ENCODE assay signal across 14 cellular contexts in genomic region chr12:120079352-120080042, GRCh38. TPM values are rescaled to one million over a fixed set of nuclear protein-coding genes. Genes with fewer than 3 reads are reported as not detected.
DNase-seq lines count a peak whose midpoint lies in the region; ATAC-seq, FAIRE-seq and TF ChIP-seq lines count a peak whose summit lies in the region.
"Had no signal": no experiment of that assay in that cellular context is flagged by ENCODE, and none has a peak within 500 bp of the region (broad histone marks: within the 10 kb centered on the region; RNA-seq: fewer than 3 reads in every experiment).

No MANE protein-coding gene starts in this region.

- H4K20me1 ChIP-seq in keratinocyte (ENCODE audit: control insufficient read depth, extremely low read depth, insufficient read depth, low read length): no peaks in the 10 kb centered on the region

- H3K4me1 ChIP-seq in keratinocyte (ENCODE audit: control insufficient read depth, extremely low read depth, insufficient read depth, low read length): peaks cover 18% of the 10 kb centered on the region
- H3K4me1 ChIP-seq: HAP-1, uterus had no signal

- dilution Hi-C loops in keratinocyte (cut with MboI; ENCODE audit: extremely low pct_ligation_motif_present, low sequenced_read_pairs): no loop called here

- H3K9me3 ChIP-seq in keratinocyte (ENCODE audit: control insufficient read depth, low read depth, low read length): no peaks in the 10 kb centered on the region
- H3K9me3 ChIP-seq: HAP-1, uterus had no signal

- H3K9ac ChIP-seq in keratinocyte (ENCODE audit: control insufficient read depth, extremely low read depth, insufficient read depth, low read length): peak overlapping the region; percentile 26

- peak overlapping the region in 1 of 3 experiments; percentile 11 for H3K4me3 ChIP-seq in keratinocyte (ENCODE audit: control insufficient read depth in 2 of 3, extremely low read depth in 1 of 3, insufficient read depth in 2 of 3, low read depth in 1 of 3, low read length in 3 of 3)
- H3K4me3 ChIP-seq: HAP-1, SK-N-MC, uterus had no signal

- no peaks in the 10 kb centered on the region for H3K36me3 ChIP-seq in keratinocyte (ENCODE audit: control insufficient read depth in 2 of 2, extremely low read depth in 1 of 2, insufficient read depth in 2 of 2, low read length in 2 of 2)
- H3K36me3 ChIP-seq: HAP-1, uterus had no signal

- H3K36me3 Mint-ChIP-seq in Calu3 (ENCODE audit: insufficient read depth, unreplicated experiment): peaks cover 6% of the 10 kb centered on the region

- H3K27me3 ChIP-seq in keratinocyte (ENCODE audit: control insufficient read depth, extremely low read depth, insufficient read depth, low read length): no peaks in the 10 kb centered on the region
- H3K27me3 ChIP-seq: uterus had no signal

- peak; percentile 88 for FAIRE-seq in keratinocyte (lab: Jason Lieb, UNC)
- FAIRE-seq: GM19239 had no signal

- peak overlapping the region; percentile 99 for H3K27ac ChIP-seq in 22Rv1
- peak overlapping the region; percentile 64 for H3K27ac ChIP-seq in VCaP
- peak overlapping the region; percentile 58 for H3K27ac ChIP-seq in keratinocyte (ENCODE audit: control insufficient read depth, insufficient read depth, low read length)
- H3K27ac ChIP-seq: SK-N-MC, uterus had no signal

- no TSS peak for BruUV-seq in Calu3 (replicated peaks; lab: Mats Ljungman, UMichigan)

- H3K4me3 Mint-ChIP-seq in Calu3 (ENCODE audit: low read depth, unreplicated experiment): peak overlapping the region; percentile 20

- ATAC-seq in HG03045 (IDR thresholded peaks at IDR 0.05; ENCODE audit: unreplicated experiment) (no peak), HG03025 (IDR thresholded peaks at IDR 0.05; ENCODE audit: low FRiP score, unreplicated experiment) (no peak)

- H3K4me1 Mint-ChIP-seq in Calu3 (ENCODE audit: low read depth, unreplicated experiment): peaks cover 22% of the 10 kb centered on the region

- CTCF ChIA-PET in Calu3 (lab: Charles Lee): interaction anchor here (0.6 to 1.1 kb wide), 3 partner anchors 8 to 118 kb away, joined by 3 to 4 read pairs (median 4); partner anchors contain the start of gene RAB35

- DNase-seq in Calu3: peak; percentile 29
- peak; percentile 59 for DNase-seq in keratinocyte (ENCODE audit: low read depth, low spot score)
- DNase-seq in SHP77 treated with DMSO at 0.1 percent for 48 hours (lab: John Stamatoyannopoulos, UW): no peak
- no peak for DNase-seq in NCI-H1048 (lab: John Stamatoyannopoulos, UW)
- DNase-seq: C1 segment of cervical spinal cord, NCI-H526, uterus had no signal

- TF ChIP-seq CTCF in 22Rv1 (IDR thresholded peaks at IDR 0.05) (no peak), Calu3 (IDR thresholded peaks at IDR 0.05; ENCODE audit: unreplicated experiment) (no peak), VCaP (conservative IDR thresholded peaks at IDR 0.05) (no peak), keratinocyte (optimal IDR thresholded peaks at IDR 0.05 in 1 of 3, IDR thresholded peaks at IDR 0.05 in 1 of 3, conservative IDR thresholded peaks at IDR 0.05 in 1 of 3; ENCODE audit: extremely low read depth in 1 of 3, insufficient read depth in 2 of 3, low read length in 3 of 3) (no peak)

- intact Hi-C loops in Calu3 (cut with micrococcal nuclease; ENCODE audit: unreplicated experiment): loop anchor here (2.0 to 10.0 kb wide), 2 partner anchors 89 to 145 kb away; no protein-coding TSS in a partner anchor

- peak overlapping the region; percentile 35 for H3K27ac Mint-ChIP-seq in Calu3 (ENCODE audit: unreplicated experiment)

- H3K79me2 ChIP-seq in keratinocyte (ENCODE audit: control insufficient read depth, insufficient read depth, low read length): no peaks in the 10 kb centered on the region

- peak overlapping the region; percentile 76 for H3K4me2 ChIP-seq in keratinocyte (ENCODE audit: control insufficient read depth, extremely low read depth, insufficient read depth, low read depth, low read length)

- H3K9me1 ChIP-seq in keratinocyte (ENCODE audit: control insufficient read depth, extremely low read depth, insufficient read depth, low read length): no peaks in the 10 kb centered on the region

- peak overlapping the region; percentile 32 for H2AFZ ChIP-seq in keratinocyte (ENCODE audit: control insufficient read depth, low read length)

- no peaks in the 10 kb centered on the region for H3K9me3 Mint-ChIP-seq in Calu3 (ENCODE audit: low read depth, unreplicated experiment)

- no peaks in the 10 kb centered on the region for H3K27me3 Mint-ChIP-seq in Calu3 (ENCODE audit: unreplicated experiment)

RNA-seq across cellular contexts. Expression of gene RAB35, which starts 37.1 kb away (rescaled TPM):
- 68.2 and 75.4 TPM in 2 replicates for total RNA-seq in Calu3 (2022)
- polyA plus RNA-seq in keratinocyte: 51.0 to 68.4 TPM (median 51.6 TPM) in 3 replicates
- 39.8 TPM for polyA plus RNA-seq in keratinocyte (2011; ENCODE audit: low read depth)
- polyA plus RNA-seq in keratinocyte (2011; cell fraction: cytosol; rRNA removed): 34.5 and 45.2 TPM in 2 replicates
- 54.1 and 54.6 TPM in 2 replicates for polyA plus RNA-seq in keratinocyte (2011; cell fraction: nucleus; rRNA removed)
- polyA plus RNA-seq in keratinocyte (2012; ENCODE audit: low replicate concordance): 27.9 and 48.1 TPM in 2 replicates
- polyA minus RNA-seq in keratinocyte: 48.3 to 131 TPM (median 65.6 TPM) in 3 replicates
- 57.4 TPM for polyA minus RNA-seq in keratinocyte (2011; cell fraction: cytosol; rRNA and poly(A)+ RNA removed)
- 19.9 and 23.5 TPM in 2 replicates for polyA minus RNA-seq in keratinocyte (2011; cell fraction: nucleus; rRNA and poly(A)+ RNA removed)

Comparison
In these comparisons a context has a peak if more than half of its experiments do, and no peak if none do; other contexts are left out.
1. DNase-seq: peak in Calu3 (single experiment) and keratinocyte (single experiment); none in SHP77 treated with DMSO at 0.1 percent for 48 hours (single experiment) and NCI-H1048 (single experiment).
2. Peak in every context shown above with its lines, with median percentiles within 50 percentile points of each other: H3K27ac ChIP-seq.